8 cellular contexts compared by ENCODE assay signal in genomic region chr6:130260050-130260462, GRCh38. TPM values are rescaled to one million over a fixed set of nuclear protein-coding genes. Genes with fewer than 3 reads are reported as not detected.
DNase-seq lines count a peak whose midpoint lies in the region; ATAC-seq and TF ChIP-seq lines count a peak whose summit lies in the region.
"Not testable (repeated sequence)": the region's sequence is repeated elsewhere in the genome, so short reads cannot be mapped to it uniquely, and the experiment has no call there.

No MANE protein-coding gene starts in this region.

- ATAC-seq in GM19023 (IDR thresholded peaks at IDR 0.05; ENCODE audit: unreplicated experiment): peak; percentile 58
- peak; percentile 56 for ATAC-seq in GM21526 (IDR thresholded peaks at IDR 0.05; ENCODE audit: low FRiP score, unreplicated experiment)
- ATAC-seq in HG02885 (IDR thresholded peaks at IDR 0.05; ENCODE audit: poor library complexity, unreplicated experiment): peak; percentile 76
- ATAC-seq in HG03378 (IDR thresholded peaks at IDR 0.05; ENCODE audit: unreplicated experiment): peak; percentile 79

- peak overlapping the region; percentile 20 for H3K4me3 Mint-ChIP-seq in activated T-helper 1 cell treated with anti-CD3 and anti-CD28 coated beads, Interleukin-12 subunit alpha, Interleukin-12 subunit beta, Interleukin-2, Interleukin-4 antibody, amounts not matched to agents 30 ng/mL and 10 ng/mL and 1 ng/mL, durations not matched to agents 14 hours and 24 hours and 36 hours
- not testable (repeated sequence) for H3K4me3 Mint-ChIP-seq in progenitor cell of endocrine pancreas (ENCODE audit: low read depth)

- DNase-seq in NK-92 treated with Interleukin-12 subunit alpha and Interleukin-12 subunit beta, amount 100 ng/mL, for 24 hours (lab: John Stamatoyannopoulos, UW): peak; percentile 67
- not testable (repeated sequence) for DNase-seq in activated T-helper 1 cell treated with anti-CD3 and anti-CD28 coated beads, Interleukin-12 subunit alpha, Interleukin-12 subunit beta, Interleukin-2, Interleukin-4 antibody, amounts not matched to agents 30 ng/mL and 10 ng/mL and 1 ng/mL, durations not matched to agents 14 hours and 24 hours and 36 hours (ENCODE audit: low spot score); progenitor cell of endocrine pancreas (ENCODE audit: low spot score, unreplicated experiment)

- peak overlapping the region; percentile 51 for H3K27ac Mint-ChIP-seq in activated T-helper 1 cell treated with anti-CD3 and anti-CD28 coated beads, Interleukin-12 subunit alpha, Interleukin-12 subunit beta, Interleukin-2, Interleukin-4 antibody, amounts not matched to agents 30 ng/mL and 10 ng/mL and 1 ng/mL, durations not matched to agents 14 hours and 24 hours and 36 hours
- peak overlapping the region; percentile 41 for H3K27ac Mint-ChIP-seq in progenitor cell of endocrine pancreas

- peaks cover 14% of the 10 kb centered on the region for H3K9me3 Mint-ChIP-seq in activated T-helper 1 cell treated with anti-CD3 and anti-CD28 coated beads, Interleukin-12 subunit alpha, Interleukin-12 subunit beta, Interleukin-2, Interleukin-4 antibody, amounts not matched to agents 30 ng/mL and 10 ng/mL and 1 ng/mL, durations not matched to agents 14 hours and 24 hours and 36 hours
- peaks cover 32% of the 10 kb centered on the region for H3K9me3 Mint-ChIP-seq in progenitor cell of endocrine pancreas (ENCODE audit: low read depth)

- not testable (repeated sequence) for H3K27me3 Mint-ChIP-seq in activated T-helper 1 cell treated with anti-CD3 and anti-CD28 coated beads, Interleukin-12 subunit alpha, Interleukin-12 subunit beta, Interleukin-2, Interleukin-4 antibody, amounts not matched to agents 30 ng/mL and 10 ng/mL and 1 ng/mL, durations not matched to agents 14 hours and 24 hours and 36 hours (ENCODE audit: insufficient read depth); progenitor cell of endocrine pancreas

- H3K36me3 Mint-ChIP-seq in activated T-helper 1 cell treated with anti-CD3 and anti-CD28 coated beads, Interleukin-12 subunit alpha, Interleukin-12 subunit beta, Interleukin-2, Interleukin-4 antibody, amounts not matched to agents 30 ng/mL and 10 ng/mL and 1 ng/mL, durations not matched to agents 14 hours and 24 hours and 36 hours (ENCODE audit: low read depth); progenitor cell of endocrine pancreas (ENCODE audit: insufficient read depth): not testable (repeated sequence)

- peak overlapping the region; percentile 53; the same call in 1 of the 2 replicates for H3K4me3 ChIP-seq in GM08714 (ENCODE audit: low read length)

- TF ChIP-seq CTCF in progenitor cell of endocrine pancreas (IDR thresholded peaks at IDR 0.05; ENCODE audit: unreplicated experiment): not testable (repeated sequence)

- intact Hi-C loops in activated T-helper 1 cell treated with anti-CD3 and anti-CD28 coated beads, Interleukin-12 subunit alpha, Interleukin-12 subunit beta, Interleukin-2, Interleukin-4 antibody, amounts not matched to agents 30 ng/mL and 10 ng/mL and 1 ng/mL, durations not matched to agents 14 hours and 24 hours and 36 hours (cut with micrococcal nuclease): loop anchor here (2.0 kb wide), 3 partner anchors 45 to 367 kb away; no protein-coding TSS in a partner anchor

- H3K4me1 Mint-ChIP-seq in activated T-helper 1 cell treated with anti-CD3 and anti-CD28 coated beads, Interleukin-12 subunit alpha, Interleukin-12 subunit beta, Interleukin-2, Interleukin-4 antibody, amounts not matched to agents 30 ng/mL and 10 ng/mL and 1 ng/mL, durations not matched to agents 14 hours and 24 hours and 36 hours (ENCODE audit: low read depth): peaks cover 41% of the 10 kb centered on the region
- H3K4me1 Mint-ChIP-seq in progenitor cell of endocrine pancreas (ENCODE audit: low read depth): not testable (repeated sequence)

RNA-seq across cellular contexts. Expression of gene SAMD3, which starts 37.3 kb away (rescaled TPM):
- total RNA-seq in activated T-helper 1 cell treated with anti-CD3 and anti-CD28 coated beads, Interleukin-12 subunit alpha, Interleukin-12 subunit beta, Interleukin-2, Interleukin-4 antibody, amounts not matched to agents 30 ng/mL and 10 ng/mL and 1 ng/mL, durations not matched to agents 14 hours and 24 hours and 36 hours: 3.1 and 4.6 TPM in 2 replicates
- total RNA-seq in progenitor cell of endocrine pancreas: 0.69 and 1.0 TPM in 2 replicates
